ENCODE assay signal across 10 cellular contexts in the genomic region with DNA sequence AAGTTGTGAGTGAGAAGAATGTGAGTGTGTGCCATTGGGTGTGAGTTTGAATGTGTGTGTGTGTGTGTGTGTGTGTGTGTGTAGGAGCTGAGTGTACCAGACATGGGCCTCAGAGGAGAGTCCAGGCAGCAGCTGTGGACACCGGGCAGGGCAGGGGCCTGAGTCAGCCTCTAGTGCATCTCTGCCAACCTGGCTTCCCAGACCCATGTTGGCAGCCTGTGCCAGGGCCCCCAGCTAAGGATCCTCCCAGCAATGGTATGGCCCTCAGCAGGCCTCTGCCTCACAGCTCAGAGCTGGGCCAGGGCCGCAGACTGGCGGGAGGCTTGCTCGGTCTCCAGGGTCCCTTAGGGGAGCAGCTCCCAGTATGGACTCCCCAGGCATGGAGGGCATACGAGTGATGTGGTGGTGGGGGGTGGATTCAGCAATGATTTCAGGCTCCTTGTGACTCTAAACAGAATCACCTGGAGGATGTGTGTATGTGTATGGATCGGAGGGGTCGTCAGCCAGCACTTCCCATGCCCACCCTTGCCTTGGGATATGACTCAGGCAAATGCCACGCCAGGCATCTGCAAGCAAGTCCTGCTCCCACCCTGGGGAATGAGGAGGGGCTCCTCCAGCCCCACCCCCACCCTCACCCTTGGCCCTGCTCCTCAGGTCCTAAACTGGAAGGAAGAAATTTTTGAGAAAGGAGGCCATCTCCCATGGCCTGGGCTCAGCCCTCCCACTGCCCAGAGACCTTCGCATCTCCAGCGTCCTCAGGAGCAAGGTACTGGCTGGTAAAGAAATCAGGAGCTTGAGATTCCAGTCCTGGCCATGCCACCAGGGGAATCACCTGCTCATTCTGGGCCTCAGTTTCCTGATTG. TPM values are rescaled to one million over a fixed set of nuclear protein-coding genes. Genes with fewer than 3 reads are reported as not detected.
DNase-seq lines count a peak whose midpoint lies in the region; ATAC-seq, FAIRE-seq and TF ChIP-seq lines count a peak whose summit lies in the region.
"Had no signal": no experiment of that assay in that cellular context is flagged by ENCODE, and none has a peak within 500 bp of the region (broad histone marks: within the 10 kb centered on the region; RNA-seq: fewer than 3 reads in every experiment).

No MANE protein-coding gene starts in this region.

- H3K27ac ChIP-seq in right lobe of liver (no peak overlapping the region), HepG2 (ENCODE audit: extremely low read length, insufficient read depth, low read length) (no peak overlapping the region)
- H3K27ac ChIP-seq: parathyroid adenoma had no signal

- 100% methylated on average over 1 of the region's 10 CpGs for WGBS in right lobe of liver (ENCODE audit: insufficient coverage, low coverage, low lambda C conversion rate, missing lambda C conversion rate)
- WGBS in HepG2 (ENCODE audit: low lambda C conversion rate), result no CpG with 5 or more reads among the region's 10 CpGs

- peaks cover 17% of the 10 kb centered on the region for H3K27me3 Mint-ChIP-seq in central memory CD8-positive, alpha-beta T cell

- H3K4me3 ChIP-seq in right lobe of liver, result no peak overlapping the region
- no peak overlapping the region for H3K4me3 ChIP-seq in HepG2 (replicated peaks in 1 of 3; ENCODE audit: insufficient read depth in 1 of 3, low read depth in 2 of 3, low read length in 3 of 3)

- no peak for TF ChIP-seq CTCF in right lobe of liver (IDR thresholded peaks at IDR 0.05)
- TF ChIP-seq CTCF in HepG2 (CRISPR knock-in tag; IDR thresholded peaks at IDR 0.05), result no peak

- no peak for ATAC-seq in right lobe of liver
- ATAC-seq in HepG2, result no peak
- ATAC-seq in central memory CD8-positive, alpha-beta T cell (replicated peaks; ENCODE audit: extremely low read depth, poor library complexity, severe bottlenecking), result no peak
- ATAC-seq in HG02798 (IDR thresholded peaks at IDR 0.05; ENCODE audit: poor library complexity, unreplicated experiment), result no peak
- ATAC-seq in GM18519 (IDR thresholded peaks at IDR 0.05; ENCODE audit: low FRiP score, unreplicated experiment), result no peak

- no peaks in the 10 kb centered on the region for H3K9me3 ChIP-seq in right lobe of liver
- no peaks in the 10 kb centered on the region for H3K9me3 ChIP-seq in HepG2 (ENCODE audit: low read length)

- intact Hi-C loops in right lobe of liver (cut with DNase I) (no loop called here), HepG2 (cut with micrococcal nuclease; ENCODE audit: unreplicated experiment) (loop anchor here (5.0 kb wide), 1 partner anchor 58 kb away; no protein-coding TSS in a partner anchor)

- in situ Hi-C loops in HepG2 (cut with HindIII; ENCODE audit: extremely low pct_ligation_motif_present, low pct_unique_long_range_greater_than_20kb), result no loop called here

- peaks cover 3% of the 10 kb centered on the region for H3K36me3 Mint-ChIP-seq in central memory CD8-positive, alpha-beta T cell (ENCODE audit: insufficient read depth)

- no peak overlapping the region for H3K9ac ChIP-seq in HepG2 (ENCODE audit: insufficient read depth, low read depth, low read length)
- H3K9ac ChIP-seq: parathyroid adenoma had no signal

- no peaks in the 10 kb centered on the region for H3K9me3 Mint-ChIP-seq in central memory CD8-positive, alpha-beta T cell

- H3K27me3 ChIP-seq in right lobe of liver (no peaks in the 10 kb centered on the region), HepG2 (ENCODE audit: control insufficient read depth in 1 of 2, insufficient read depth in 2 of 2, low read length in 2 of 2) (peaks cover 7 to 27% of the 10 kb centered on the region in 2 experiments; a peak in 4 of 5 replicates)

- peaks cover 3% of the 10 kb centered on the region; the same call in 1 of the 2 replicates for H4K20me1 ChIP-seq in HepG2 (ENCODE audit: insufficient read depth, low read length)

- H3K36me3 ChIP-seq in right lobe of liver, result no peaks in the 10 kb centered on the region
- no peaks in the 10 kb centered on the region for H3K36me3 ChIP-seq in HepG2 (replicated peaks in 1 of 2; ENCODE audit: control insufficient read depth in 1 of 2, insufficient read depth in 2 of 2, low read length in 2 of 2)

- POLR2A ChIA-PET in HepG2 (lab: Yijun Ruan, JAX), result no interaction called here

- H3K4me1 ChIP-seq in right lobe of liver (peaks cover 0 to 11% (median 0%) of the 10 kb centered on the region in 4 donors), HepG2 (ENCODE audit: insufficient read depth, low read length) (peaks cover 18% of the 10 kb centered on the region)
- H3K4me1 ChIP-seq: parathyroid adenoma had no signal

- peak in 2 of 3 donors; percentile 39 to 55 for DNase-seq in right lobe of liver
- no peak for DNase-seq in HepG2 (ENCODE audit: low spot score)
- no peak for DNase-seq in central memory CD8-positive, alpha-beta T cell (ENCODE audit: low spot score in 2 of 2)
- DNase-seq in myocyte (ENCODE audit: low read depth), result peak; percentile 93
- no peak for DNase-seq in cerebellum (ENCODE audit: low spot score)
- no peak for DNase-seq in iPS-NIHi7 (ENCODE audit: extremely low spot score)

- no peaks in the 10 kb centered on the region for H3K79me2 ChIP-seq in HepG2 (ENCODE audit: insufficient read depth, low read length)
- H3K79me2 ChIP-seq: parathyroid adenoma had no signal

- TF ChIP-seq EP300 in HepG2 (IDR thresholded peaks at IDR 0.05; ENCODE audit: low read depth in 2 of 2, low read length in 2 of 2) (no peak), HepG2 (CRISPR knock-in tag; IDR thresholded peaks at IDR 0.05; ENCODE audit: borderline replicate concordance) (no peak)

- BruUV-seq in HepG2 (replicated peaks; lab: Mats Ljungman, UMichigan), result no TSS peak

- CTCF ChIA-PET in HepG2 (lab: Yijun Ruan, JAX; ENCODE audit: low intra/inter-chr PET ratio, low total read pairs), result no interaction called here

- H3K27ac Mint-ChIP-seq in central memory CD8-positive, alpha-beta T cell (ENCODE audit: low read depth), result peak overlapping the region; percentile 47

- peak overlapping the region; percentile 10 for H3K4me3 Mint-ChIP-seq in central memory CD8-positive, alpha-beta T cell

- H2AFZ ChIP-seq in HepG2 (ENCODE audit: low read length), result no peak overlapping the region
- H2AFZ ChIP-seq: parathyroid adenoma had no signal

- TF ChIP-seq POLR2A in right lobe of liver (IDR thresholded peaks at IDR 0.05) (no peak), HepG2 (IDR thresholded peaks at IDR 0.05; ENCODE audit: insufficient read depth in 1 of 2, low read depth in 2 of 2, low read length in 2 of 2) (no peak)

- no peak for TF ChIP-seq RAD21 in HepG2 (CRISPR knock-in tag; IDR thresholded peaks at IDR 0.05)

- H3K4me1 Mint-ChIP-seq in central memory CD8-positive, alpha-beta T cell, result no peaks in the 10 kb centered on the region

- no peak overlapping the region for H3K4me2 ChIP-seq in HepG2 (ENCODE audit: low read depth, low read length)

- no peak for FAIRE-seq in HepG2 (lab: Jason Lieb, UNC)

TF ChIP-seq in HepG2, 621 proteins besides CTCF, POLR2A, EP300 and RAD21 (continues in another document):
- TF ChIP-seq KAT2B (IDR thresholded peaks at IDR 0.05; ENCODE audit: borderline replicate concordance, low read depth, low read length), result no peak
- TF ChIP-seq MIXL1 (CRISPR knock-in tag; IDR thresholded peaks at IDR 0.05), result no peak
- no peak for TF ChIP-seq CHCHD3 (CRISPR knock-in tag; IDR thresholded peaks at IDR 0.05)
- TF ChIP-seq ZBTB7A (CRISPR knock-in tag; IDR thresholded peaks at IDR 0.05), result no peak
- TF ChIP-seq, protein P1, sequence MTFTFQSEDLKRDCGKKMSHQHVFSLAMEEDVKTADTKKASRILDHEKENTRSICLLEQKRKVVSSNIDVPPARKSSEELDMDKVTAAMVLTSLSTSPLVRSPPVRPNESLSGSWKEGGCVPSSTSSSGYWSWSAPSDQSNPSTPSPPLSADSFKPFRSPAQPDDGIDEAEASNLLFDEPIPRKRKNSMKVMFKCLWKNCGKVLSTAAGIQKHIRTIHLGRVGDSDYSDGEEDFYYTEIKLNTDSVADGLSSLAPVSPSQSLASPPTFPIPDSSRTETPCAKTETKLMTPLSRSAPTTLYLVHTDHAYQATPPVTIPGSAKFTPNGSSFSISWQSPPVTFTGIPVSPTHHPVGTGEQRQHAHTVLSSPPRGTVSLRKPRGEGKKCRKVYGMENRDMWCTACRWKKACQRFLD (CRISPR knock-in tag; IDR thresholded peaks at IDR 0.05; ENCODE audit: borderline replicate concordance), result no peak
- no peak for TF ChIP-seq ZSCAN31 (CRISPR knock-in tag; IDR thresholded peaks at IDR 0.05; ENCODE audit: low read depth)
- TF ChIP-seq RFXAP (CRISPR knock-in tag; IDR thresholded peaks at IDR 0.05; ENCODE audit: borderline replicate concordance), result no peak
- no peak for TF ChIP-seq ZNF205 (CRISPR knock-in tag; IDR thresholded peaks at IDR 0.05)
- no peak for TF ChIP-seq U2AF1 (optimal IDR thresholded peaks at IDR 0.05; ENCODE audit: low read depth, low read length)
- TF ChIP-seq ZFX (CRISPR knock-in tag; IDR thresholded peaks at IDR 0.05; ENCODE audit: low read depth), result no peak

RNA-seq across cellular contexts. Expression of gene FOXO6, which starts 1.8 kb away (rescaled TPM):
- total RNA-seq in right lobe of liver, result under 1 TPM in 3 of 6 experiments, not detected in 3; 0.12 to 0.55 (median 0.54) TPM
- 0.13 TPM in 1 of 2 replicates, not detected in the other for total RNA-seq in HepG2 (2016; rRNA removed; fragmentation: Illumina TruSeq; extraction: Trizol)
- total RNA-seq in HepG2 (2016; cell fraction: cytosol; rRNA removed; fragmentation: Illumina TruSeq; extraction: Trizol; ENCODE audit: low read depth), result not detected in 2 replicates
- total RNA-seq in HepG2 (2016; cell fraction: insoluble cytoplasmic fraction; rRNA removed; fragmentation: Illumina TruSeq; extraction: Trizol), result 0.06 TPM in 1 of 2 replicates, not detected in the other
- total RNA-seq in HepG2 (2016; cell fraction: membrane; rRNA removed; fragmentation: Illumina TruSeq; extraction: Trizol), result 0.07 TPM in 1 of 2 replicates, not detected in the other
- 0.25 TPM in 1 of 2 replicates, not detected in the other for total RNA-seq in HepG2 (2016; cell fraction: nucleus; rRNA removed; fragmentation: Illumina TruSeq; extraction: Trizol)
- not detected in 2 replicates for polyA plus RNA-seq in HepG2 (2011; rRNA removed)
- not detected in 2 replicates for polyA plus RNA-seq in HepG2 (2011; cell fraction: cytosol; rRNA removed)
- not detected in 2 replicates for polyA plus RNA-seq in HepG2 (2011; cell fraction: nucleus; rRNA removed)
- 0.07 TPM in 1 of 2 replicates, not detected in the other for polyA plus RNA-seq in HepG2 (2012)
- polyA plus RNA-seq in HepG2 (2016; cell fraction: cytosol; fragmentation: Illumina TruSeq; extraction: Trizol; ENCODE audit: low read depth), result not detected in 2 replicates
- polyA plus RNA-seq in HepG2 (2016; cell fraction: insoluble cytoplasmic fraction; fragmentation: Illumina TruSeq; extraction: Trizol; ENCODE audit: low read depth), result 0.11 and 0.15 TPM in 2 replicates
- 0.06 TPM in 1 of 2 replicates, not detected in the other for polyA plus RNA-seq in HepG2 (2016; cell fraction: membrane; fragmentation: Illumina TruSeq; extraction: Trizol; ENCODE audit: low read depth)
- polyA plus RNA-seq in HepG2 (2016; cell fraction: nucleus; fragmentation: Illumina TruSeq; extraction: Trizol; ENCODE audit: insufficient read depth, low read depth), result not detected in 2 replicates
- 0.54 TPM in 1 of 2 replicates, not detected in the other for polyA minus RNA-seq in HepG2 (2011; rRNA and poly(A)+ RNA removed; ENCODE audit: low replicate concordance)
- not detected in 2 replicates for polyA minus RNA-seq in HepG2 (2011; cell fraction: cytosol; rRNA and poly(A)+ RNA removed)
- not detected in 2 replicates for polyA minus RNA-seq in HepG2 (2011; cell fraction: nucleus; rRNA and poly(A)+ RNA removed)
- total RNA-seq in myocyte, result 16.0 and 28.9 TPM in 2 replicates
- 11.4 TPM for polyA plus RNA-seq in myocyte (2012)
- 1.3 TPM for total RNA-seq in cerebellum
- total RNA-seq: esophagus mucosa had no signal

Comparison
In these comparisons a context has a peak if more than half of its experiments do, and no peak if none do; other contexts are left out.
1. DNase-seq: peak in right lobe of liver (2 of 3) and myocyte (single experiment); none in HepG2 (single experiment), central memory CD8-positive, alpha-beta T cell (0 of 2), cerebellum (single experiment) and iPS-NIHi7 (single experiment).